In genomic region chr1:58583496-58583895, GRCh38 we compare ENCODE assay signal across 1 cellular context.
TF ChIP-seq lines count a peak whose summit lies in the region.

No MANE protein-coding gene starts in this region.

TF ChIP-seq in K562, 482 proteins besides CTCF, POLR2A, EP300 and RAD21 (continued from another document):
- no peak for TF ChIP-seq ZNF512 (tag; IDR thresholded peaks at IDR 0.05)
- no peak for TF ChIP-seq MCM7 (IDR thresholded peaks at IDR 0.05)
- no peak for TF ChIP-seq NUFIP1 (IDR thresholded peaks at IDR 0.05; ENCODE audit: partially characterized antibody)
- TF ChIP-seq FOXO4 (CRISPR knock-in tag; IDR thresholded peaks at IDR 0.05), result no peak
- no peak for TF ChIP-seq ZNF668 (CRISPR knock-in tag; IDR thresholded peaks at IDR 0.05)
- no peak for TF ChIP-seq ZNF696 (CRISPR knock-in tag; conservative IDR thresholded peaks at IDR 0.05)
- no peak for TF ChIP-seq ZBTB12 (CRISPR knock-in tag; IDR thresholded peaks at IDR 0.05)
- no peak for TF ChIP-seq ERF (CRISPR knock-in tag; IDR thresholded peaks at IDR 0.05)
- no peak for TF ChIP-seq ZKSCAN1 (IDR thresholded peaks at IDR 0.05; ENCODE audit: low read depth, low read length)
- TF ChIP-seq ZNF311 (CRISPR knock-in tag; IDR thresholded peaks at IDR 0.05), result no peak
- no peak for TF ChIP-seq NCOA4 (IDR thresholded peaks at IDR 0.05; ENCODE audit: partially characterized antibody)
- TF ChIP-seq NR1H2 (CRISPR knock-in tag; IDR thresholded peaks at IDR 0.05), result no peak
- TF ChIP-seq NCOA1 (IDR thresholded peaks at IDR 0.05; ENCODE audit: low read depth), result no peak
- no peak for TF ChIP-seq FOXK2 (conservative IDR thresholded peaks at IDR 0.05 in 1 of 2, IDR thresholded peaks at IDR 0.05 in 1 of 2; ENCODE audit: low read depth in 2 of 2)
